Comparison of ENCODE assay signal across 11 cellular contexts in genomic region chr15:40334941-40335795, GRCh38. TPM values are rescaled to one million over a fixed set of nuclear protein-coding genes. Genes with fewer than 3 reads are reported as not detected.
A peak's percentile ranks its signal among the peaks of the same experiment; 100 is the strongest.
DNase-seq lines count a peak whose midpoint lies in the region; ATAC-seq and TF ChIP-seq lines count a peak whose summit lies in the region.
"Had no signal": no experiment of that assay in that cellular context is flagged by ENCODE, and none has a peak within 500 bp of the region (broad histone marks: within the 10 kb centered on the region; RNA-seq: fewer than 3 reads in every experiment).

No MANE protein-coding gene starts in this region.

- H3K4me3 ChIP-seq in HEK293 (ENCODE audit: low read depth, low read length) (no peak overlapping the region), coronary artery (no peak overlapping the region)

- TF ChIP-seq CTCF in HEK293 (tag by site-specific recombination; IDR thresholded peaks at IDR 0.05) (no peak), coronary artery (IDR thresholded peaks at IDR 0.05) (no peak)

- no peaks in the 10 kb centered on the region for H3K36me3 ChIP-seq in HEK293 (ENCODE audit: control insufficient read depth in 2 of 2, insufficient read depth in 1 of 2, low read length in 2 of 2)

- intact Hi-C loops in sciatic nerve (cut with DNase I), result no loop called here

- POLR2A ChIA-PET in HEK293 (lab: Yijun Ruan, JAX), result interaction anchor here (1.1 to 1.6 kb wide), 3 partner anchors 10 to 12 kb away, joined by 3 to 5 read pairs (median 4); partner anchors contain the start of gene INAFM2

- ATAC-seq in sciatic nerve (peak; percentile 1), HG02759 (IDR thresholded peaks at IDR 0.05; ENCODE audit: unreplicated experiment) (no peak), GM19463 (IDR thresholded peaks at IDR 0.05; ENCODE audit: unreplicated experiment) (no peak)

- DNase-seq in coronary artery (ENCODE audit: low spot score) (no peak), sciatic nerve (ENCODE audit: low spot score) (peak; percentile 66), hepatic stellate cell (ENCODE audit: low spot score) (no peak)
- DNase-seq: activated CD4-positive, CD25-positive, alpha-beta regulatory T cell treated with anti-CD3 and anti-CD28 coated beads, Interleukin-2, amount 50 U/mL, for 72 hours; Calu3 had no signal

- no peaks in the 10 kb centered on the region for H3K9me3 ChIP-seq in HEK293 (ENCODE audit: control insufficient read depth, insufficient read depth, low read depth, low read length)

- CTCF ChIA-PET in HEK293 (lab: Yijun Ruan, JAX), result interaction anchor here (1.1 to 4.8 kb wide), 6 partner anchors 9 to 60 kb away, joined by 3 to 35 read pairs (median 7); partner anchors contain the start of gene PLCB2

- no peak overlapping the region for H3K27ac ChIP-seq in HEK293 (ENCODE audit: extremely low read depth, low read depth, low read length)
- peak overlapping the region; percentile 91 to 98 for H3K27ac ChIP-seq in coronary artery

- peaks cover 4% of the 10 kb centered on the region; the same call in 1 of the 2 replicates for H3K4me1 ChIP-seq in HEK293 (ENCODE audit: control insufficient read depth, insufficient read depth, low read length)

TF ChIP-seq in HEK293, 187 proteins besides CTCF, POLR2A, EP300 and RAD21:
- TF ChIP-seq ZNF157 (tag by site-specific recombination; IDR thresholded peaks at IDR 0.05), result no peak
- TF ChIP-seq ZIC2 (tag by site-specific recombination; IDR thresholded peaks at IDR 0.05), result peak; percentile 71

RNA-seq across cellular contexts. Expression of gene CCDC9B, which starts 5.6 kb away (rescaled TPM):
- total RNA-seq in sciatic nerve, result 37.8 TPM

RNA-seq across cellular contexts. Expression of gene INAFM2, which starts 11.7 kb away (rescaled TPM):
- 25.5 TPM for total RNA-seq in sciatic nerve

RNA-seq across cellular contexts. Expression of gene PHGR1, which starts 15.7 kb away (rescaled TPM):
- not detected for total RNA-seq in sciatic nerve
- total RNA-seq: Calu3, fibroblast of lung, lung microvascular endothelial cell, ureter had no signal

RNA-seq across cellular contexts. Expression of gene DISP2, which starts 22.9 kb away (rescaled TPM):
- total RNA-seq in sciatic nerve, result 2.1 TPM

RNA-seq across cellular contexts. Expression of gene PLCB2, which starts 27.4 kb away (rescaled TPM):
- total RNA-seq in sciatic nerve, result 43.4 TPM
